17 cellular contexts compared by ENCODE assay signal in genomic region chr6:50925981-50926380, GRCh38.
A peak's percentile ranks its signal among the peaks of the same experiment; 100 is the strongest.
DNase-seq lines count a peak whose midpoint lies in the region; FAIRE-seq and TF ChIP-seq lines count a peak whose summit lies in the region.
"Had no signal": no experiment of that assay in that cellular context is flagged by ENCODE, and none has a peak within 500 bp of the region (broad histone marks: within the 10 kb centered on the region; RNA-seq: fewer than 3 reads in every experiment).

No MANE protein-coding gene starts in this region.

- H3K4me1 Mint-ChIP-seq in astrocyte (ENCODE audit: low read depth, unreplicated experiment): peaks cover 31% of the 10 kb centered on the region
- H3K4me1 Mint-ChIP-seq in endodermal cell: peaks cover 17% of the 10 kb centered on the region
- peaks cover 4% of the 10 kb centered on the region for H3K4me1 Mint-ChIP-seq in neural progenitor cell
- H3K4me1 Mint-ChIP-seq: CD8-positive, alpha-beta memory T cell had no signal

- H3K4me3 Mint-ChIP-seq in astrocyte (ENCODE audit: unreplicated experiment) (no peak overlapping the region), endodermal cell (no peak overlapping the region), neural progenitor cell (no peak overlapping the region)
- H3K4me3 Mint-ChIP-seq: CD8-positive, alpha-beta memory T cell; HFFc6 had no signal

- no peak overlapping the region for H4K8ac ChIP-seq in mesendoderm (ENCODE audit: low read depth, low read length)

- H3K27me3 ChIP-seq in astrocyte (ENCODE audit: insufficient read depth, low read length) (no peaks in the 10 kb centered on the region), endodermal cell (ENCODE audit: control insufficient read depth, insufficient read depth, low read length, poor library complexity, severe bottlenecking) (no peaks in the 10 kb centered on the region), mesendoderm (ENCODE audit: insufficient read depth, low read length, poor library complexity) (no peaks in the 10 kb centered on the region), neural progenitor cell (no peaks in the 10 kb centered on the region)

- H2BK120ac ChIP-seq in mesendoderm (ENCODE audit: low read depth, low read length): no peak overlapping the region

- H4K20me1 ChIP-seq in astrocyte (ENCODE audit: insufficient read depth, low read length) (no peaks in the 10 kb centered on the region), neural progenitor cell (ENCODE audit: low read depth) (no peaks in the 10 kb centered on the region)

- no peak overlapping the region for H2BK15ac ChIP-seq in mesendoderm (replicated peaks; ENCODE audit: low read depth)

- H3K4ac ChIP-seq in mesendoderm (ENCODE audit: low read depth, low read length): no peak overlapping the region

- H2BK5ac ChIP-seq in mesendoderm (ENCODE audit: low read length): no peak overlapping the region

- no peak overlapping the region for H3K56ac ChIP-seq in mesendoderm (ENCODE audit: low read length)

- H3K4me1 ChIP-seq in ES-I3 (ENCODE audit: insufficient read depth, low read length): peaks cover 18% of the 10 kb centered on the region
- H3K4me1 ChIP-seq in astrocyte (ENCODE audit: insufficient read depth, low read length): no peaks in the 10 kb centered on the region
- no peaks in the 10 kb centered on the region for H3K4me1 ChIP-seq in endodermal cell (ENCODE audit: control insufficient read depth, insufficient read depth, low read length)
- no peaks in the 10 kb centered on the region for H3K4me1 ChIP-seq in mesendoderm (ENCODE audit: control insufficient read depth, low read depth, low read length)
- peaks cover 8% of the 10 kb centered on the region for H3K4me1 ChIP-seq in neural progenitor cell
- H3K4me1 ChIP-seq: Caco-2 had no signal

- H3K4me2 ChIP-seq in astrocyte (ENCODE audit: low read length) (no peak overlapping the region), mesendoderm (ENCODE audit: low read length) (no peak overlapping the region), neural progenitor cell (no peak overlapping the region)

- no peaks in the 10 kb centered on the region for H3K79me2 ChIP-seq in astrocyte (ENCODE audit: insufficient read depth, low read length)
- no peaks in the 10 kb centered on the region for H3K79me2 ChIP-seq in mesendoderm (ENCODE audit: control insufficient read depth, insufficient read depth, low read length)
- no peaks in the 10 kb centered on the region for H3K79me2 ChIP-seq in neural progenitor cell (ENCODE audit: low read depth)

- no peak overlapping the region for H3K27ac ChIP-seq in astrocyte (ENCODE audit: low read depth, low read length)
- no peak overlapping the region for H3K27ac ChIP-seq in endodermal cell (ENCODE audit: low read depth, low read length)
- no peak overlapping the region for H3K27ac ChIP-seq in mesendoderm (ENCODE audit: low read depth, low read length)
- no peak overlapping the region for H3K27ac ChIP-seq in neural progenitor cell
- H3K27ac ChIP-seq: 22Rv1 had no signal

- WGBS in endodermal cell (ENCODE audit: insufficient coverage in 1 of 2, insufficient read length in 1 of 2), 2 experiments: 46 to 90% methylated on average over 1 to 2 of the region's 2 CpGs
- no CpG with 5 or more reads among the region's 2 CpGs for WGBS in mesendoderm (ENCODE audit: extremely low coverage, insufficient coverage, low lambda C conversion rate)

- FAIRE-seq in astrocyte (lab: Jason Lieb, UNC): no peak
- FAIRE-seq: HepG2, HTR-8/SVneo had no signal

- no peak overlapping the region for H4K5ac ChIP-seq in mesendoderm (ENCODE audit: low read length)

- H2AK5ac ChIP-seq in mesendoderm (ENCODE audit: low read length): no peak overlapping the region

- H3K27me3 Mint-ChIP-seq in astrocyte (ENCODE audit: low read depth, unreplicated experiment) (no peaks in the 10 kb centered on the region), endodermal cell (ENCODE audit: insufficient read depth) (no peaks in the 10 kb centered on the region), neural progenitor cell (ENCODE audit: insufficient read depth, low read depth) (no peaks in the 10 kb centered on the region)
- H3K27me3 Mint-ChIP-seq: CD8-positive, alpha-beta memory T cell had no signal

- H3K9me3 Mint-ChIP-seq in astrocyte (ENCODE audit: unreplicated experiment) (peaks cover 6% of the 10 kb centered on the region), endodermal cell (peaks cover 16% of the 10 kb centered on the region), neural progenitor cell (peaks cover 8% of the 10 kb centered on the region)

- no peak overlapping the region for H3K18ac ChIP-seq in mesendoderm (ENCODE audit: low read length)

- TF ChIP-seq CTCF in astrocyte (IDR thresholded peaks at IDR 0.05; ENCODE audit: insufficient read depth, low read depth, low read length) (no peak), endodermal cell (conservative IDR thresholded peaks at IDR 0.05) (no peak), neural progenitor cell (IDR thresholded peaks at IDR 0.05) (no peak)

- H3K9ac ChIP-seq in ES-I3 (ENCODE audit: low read depth, low read length) (peak overlapping the region; percentile 9; the same call in 1 of the 2 replicates), astrocyte (ENCODE audit: low read length) (no peak overlapping the region), endodermal cell (ENCODE audit: extremely low read depth, low read length, poor library complexity, severe bottlenecking) (no peak overlapping the region), mesendoderm (ENCODE audit: low read length) (no peak overlapping the region), neural progenitor cell (no peak overlapping the region)

- H3K9me3 ChIP-seq in ES-I3 (ENCODE audit: control insufficient read depth, insufficient read depth, low read length): peaks cover 5% of the 10 kb centered on the region; the same call in 1 of the 2 replicates
- peaks cover 2% of the 10 kb centered on the region for H3K9me3 ChIP-seq in astrocyte (ENCODE audit: insufficient read depth, low read depth, low read length)
- no peaks in the 10 kb centered on the region for H3K9me3 ChIP-seq in endodermal cell (ENCODE audit: control insufficient read depth, low read length)
- H3K9me3 ChIP-seq in neural progenitor cell (ENCODE audit: low read depth): no peaks in the 10 kb centered on the region
- H3K9me3 ChIP-seq: Caco-2 had no signal

- no peak overlapping the region for H3K23ac ChIP-seq in mesendoderm (ENCODE audit: low read length)

- no peaks in the 10 kb centered on the region for H3K36me3 ChIP-seq in ES-I3 (ENCODE audit: insufficient read depth, low read length)
- no peaks in the 10 kb centered on the region for H3K36me3 ChIP-seq in astrocyte (ENCODE audit: insufficient read depth, low read length)
- H3K36me3 ChIP-seq in endodermal cell (ENCODE audit: control insufficient read depth, insufficient read depth, low read length): no peaks in the 10 kb centered on the region
- no peaks in the 10 kb centered on the region for H3K36me3 ChIP-seq in mesendoderm (ENCODE audit: control insufficient read depth, insufficient read depth, low read length)
- H3K36me3 ChIP-seq in neural progenitor cell: no peaks in the 10 kb centered on the region

- H2AFZ ChIP-seq in astrocyte (ENCODE audit: low read depth, low read length) (no peak overlapping the region), neural progenitor cell (replicated peaks) (no peak overlapping the region)

- H3K79me1 ChIP-seq in mesendoderm (ENCODE audit: low read length): no peaks in the 10 kb centered on the region

- H3K36me3 Mint-ChIP-seq in astrocyte (ENCODE audit: low read depth, unreplicated experiment) (no peaks in the 10 kb centered on the region), endodermal cell (ENCODE audit: low read depth) (no peaks in the 10 kb centered on the region), neural progenitor cell (no peaks in the 10 kb centered on the region)
- H3K36me3 Mint-ChIP-seq: CD8-positive, alpha-beta memory T cell had no signal

- H3K4me3 ChIP-seq in astrocyte (ENCODE audit: insufficient read depth, low read depth, low read length) (no peak overlapping the region), endodermal cell (ENCODE audit: low read length) (no peak overlapping the region), mesendoderm (ENCODE audit: low read length) (no peak overlapping the region), neural progenitor cell (no peak overlapping the region)

- no peaks in the 10 kb centered on the region for H3F3A ChIP-seq in neural progenitor cell (ENCODE audit: low read depth)

- H3K27ac Mint-ChIP-seq in astrocyte (ENCODE audit: unreplicated experiment): peak overlapping the region; percentile 9
- peak overlapping the region; percentile 21 for H3K27ac Mint-ChIP-seq in endodermal cell
- no peak overlapping the region for H3K27ac Mint-ChIP-seq in neural progenitor cell
- H3K27ac Mint-ChIP-seq: CD8-positive, alpha-beta memory T cell; HFFc6 had no signal

- peak; percentile 12 for DNase-seq in astrocyte (ENCODE audit: low read depth)
- no peak for DNase-seq in endodermal cell
- DNase-seq in mesendoderm: peak; percentile 42
- DNase-seq in hippocampal formation (lab: John Stamatoyannopoulos, UW): no peak
- no peak for DNase-seq in neural progenitor cell (ENCODE audit: low spot score)
- DNase-seq in SHP77 (lab: John Stamatoyannopoulos, UW): no peak
- DNase-seq in SIG-M5 treated with dmso at 0.1 percent for 504 hours (lab: John Stamatoyannopoulos, UW; ENCODE audit: unreplicated experiment): no peak
- DNase-seq: Caco-2; CD8-positive, alpha-beta memory T cell; DND-41; GF-D8; HCEC 1CT; HFFc6 had no signal

Comparison
In these comparisons a context has a peak if more than half of its experiments do, and no peak if none do; other contexts are left out.
1. DNase-seq: peak in astrocyte (single experiment) and mesendoderm (single experiment); none in endodermal cell (single experiment), hippocampal formation (0 of 2), neural progenitor cell (single experiment), SHP77 (0 of 2) and SIG-M5 treated with dmso at 0.1 percent for 504 hours (single experiment).